In genomic region chr2:227805578-227805977, GRCh38 we compare ENCODE assay signal across 11 cellular contexts. TPM values are rescaled to one million over a fixed set of nuclear protein-coding genes. Genes with fewer than 3 reads are reported as not detected.
DNase-seq lines count a peak whose midpoint lies in the region; ATAC-seq and TF ChIP-seq lines count a peak whose summit lies in the region.
"Had no signal": no experiment of that assay in that cellular context is flagged by ENCODE, and none has a peak within 500 bp of the region (broad histone marks: within the 10 kb centered on the region; RNA-seq: fewer than 3 reads in every experiment).

No MANE protein-coding gene starts in this region.

- H3K9me3 ChIP-seq in neutrophil: no peaks in the 10 kb centered on the region
- H3K9me3 ChIP-seq in tibial nerve: no peaks in the 10 kb centered on the region
- H3K9me3 ChIP-seq in gastrocnemius medialis: no peaks in the 10 kb centered on the region
- H3K9me3 ChIP-seq: ovary had no signal

- DNase-seq in Daoy (ENCODE audit: low read depth) (peak; percentile 61), HT1080 (ENCODE audit: low read depth) (peak; percentile 50), tibial nerve (ENCODE audit: low spot score in 2 of 2) (no peak), erythroblast (lab: John Stamatoyannopoulos, UW) (no peak), gastrocnemius medialis (no peak)
- DNase-seq in activated CD8-positive, alpha-beta T cell treated with anti-CD3 and anti-CD28 coated beads for 36 hours: peak; percentile 67
- DNase-seq: activated CD8-positive, alpha-beta memory T cell treated with anti-CD3 and anti-CD28 coated beads for 24 hours; ovary had no signal

- H3K4me3 Mint-ChIP-seq in activated CD8-positive, alpha-beta T cell treated with anti-CD3 and anti-CD28 coated beads for 36 hours: peak overlapping the region; percentile 58

- H3K27me3 Mint-ChIP-seq in activated CD8-positive, alpha-beta T cell treated with anti-CD3 and anti-CD28 coated beads for 36 hours: peaks cover 8% of the 10 kb centered on the region

- TF ChIP-seq POLR2A in tibial nerve (IDR thresholded peaks at IDR 0.05) (no peak), erythroblast (IDR thresholded peaks at IDR 0.05; ENCODE audit: low read length) (no peak), gastrocnemius medialis (IDR thresholded peaks at IDR 0.05) (no peak)

- peaks cover 2% of the 10 kb centered on the region for H3K9me3 Mint-ChIP-seq in activated CD8-positive, alpha-beta T cell treated with anti-CD3 and anti-CD28 coated beads for 36 hours

- no peaks in the 10 kb centered on the region for H3K27me3 ChIP-seq in neutrophil
- H3K27me3 ChIP-seq in tibial nerve: no peaks in the 10 kb centered on the region
- no peaks in the 10 kb centered on the region for H3K27me3 ChIP-seq in gastrocnemius medialis
- H3K27me3 ChIP-seq: ovary had no signal

- intact Hi-C loops in activated CD8-positive, alpha-beta T cell treated with anti-CD3 and anti-CD28 coated beads for 36 hours (cut with micrococcal nuclease): no loop called here
- intact Hi-C loops in gastrocnemius medialis (cut with DNase I; ENCODE audit: low total_unique reads): no loop called here

- peak; percentile 79 for ATAC-seq in activated CD8-positive, alpha-beta T cell treated with anti-CD3 and anti-CD28 coated beads for 36 hours
- ATAC-seq in GM21390 (IDR thresholded peaks at IDR 0.05; ENCODE audit: unreplicated experiment): no peak
- no peak for ATAC-seq in gastrocnemius medialis

- no peak for TF ChIP-seq EP300 in tibial nerve (IDR thresholded peaks at IDR 0.05)

- H3K27ac Mint-ChIP-seq in activated CD8-positive, alpha-beta T cell treated with anti-CD3 and anti-CD28 coated beads for 36 hours: peak overlapping the region; percentile 82

- H3K27ac ChIP-seq in neutrophil: peak overlapping the region; percentile 62
- peak overlapping the region in 1 of 4 donors; percentile 51 for H3K27ac ChIP-seq in tibial nerve
- no peak overlapping the region for H3K27ac ChIP-seq in gastrocnemius medialis
- H3K27ac ChIP-seq: coronary artery, ovary had no signal

- 58 to 61% methylated on average over 15 of the region's 15 CpGs for whole genome bisulfite sequencing in tibial nerve, 2 donors

- H3K4me3 ChIP-seq in neutrophil (ENCODE audit: low read depth in 1 of 2, low read length in 1 of 2): peak overlapping the region; percentile 0 to 18
- H3K4me3 ChIP-seq in tibial nerve: no peak overlapping the region
- no peak overlapping the region for H3K4me3 ChIP-seq in gastrocnemius medialis
- H3K4me3 ChIP-seq: coronary artery, ovary had no signal

- H3K36me3 ChIP-seq in neutrophil (no peaks in the 10 kb centered on the region), tibial nerve (no peaks in the 10 kb centered on the region), gastrocnemius medialis (no peaks in the 10 kb centered on the region)
- H3K36me3 ChIP-seq: ovary had no signal

- no peak for TF ChIP-seq CTCF in activated CD8-positive, alpha-beta T cell treated with anti-CD3 and anti-CD28 coated beads for 36 hours (IDR thresholded peaks at IDR 0.05)
- TF ChIP-seq CTCF in neutrophil (IDR thresholded peaks at IDR 0.05) (no peak), tibial nerve (IDR thresholded peaks at IDR 0.05) (no peak), gastrocnemius medialis (IDR thresholded peaks at IDR 0.05 in 4 of 5, conservative IDR thresholded peaks at IDR 0.05 in 1 of 5) (no peak)

- peaks cover 12% of the 10 kb centered on the region for H3K4me1 Mint-ChIP-seq in activated CD8-positive, alpha-beta T cell treated with anti-CD3 and anti-CD28 coated beads for 36 hours (ENCODE audit: low read depth)

- in situ Hi-C loops in gastrocnemius medialis (cut with MboI; ENCODE audit: low sequenced_read_pairs in 4 of 4): no loop called here

- POLR2A ChIA-PET in activated CD8-positive, alpha-beta T cell treated with anti-CD3 and anti-CD28 coated beads for 36 hours (lab: Charles Lee): no interaction called here

- CTCF ChIA-PET in activated CD8-positive, alpha-beta T cell treated with anti-CD3 and anti-CD28 coated beads for 36 hours (lab: Charles Lee): interaction anchor here (1.0 to 1.8 kb wide), 2 partner anchors 12 to 56 kb away, joined by 3 to 5 read pairs; no protein-coding TSS in a partner anchor

- H3K4me1 ChIP-seq in neutrophil (ENCODE audit: control insufficient read depth in 1 of 2, insufficient read depth in 1 of 2, low read depth in 1 of 2, low read length in 1 of 2) (peaks cover 6 to 13% of the 10 kb centered on the region in 2 experiments), tibial nerve (no peaks in the 10 kb centered on the region), gastrocnemius medialis (no peaks in the 10 kb centered on the region)

- peaks cover 3% of the 10 kb centered on the region for H3K36me3 Mint-ChIP-seq in activated CD8-positive, alpha-beta T cell treated with anti-CD3 and anti-CD28 coated beads for 36 hours (ENCODE audit: low read depth)

RNA-seq across cellular contexts. Expression of gene CCL20, which starts 8.1 kb away (rescaled TPM):
- 3.8 and 4.0 TPM in 2 replicates for total RNA-seq in Daoy (2014; rRNA removed; shearing (Covaris generic))
- total RNA-seq in HT1080 (2014; rRNA removed; shearing (Covaris generic)): 0.23 and 0.92 TPM in 2 replicates
- 1.8 and 3.2 TPM in 2 replicates for polyA plus RNA-seq in HT1080 (2015; cell fraction: cytosol; rRNA removed)
- 2.5 and 9.4 TPM in 2 replicates for polyA plus RNA-seq in HT1080 (2015; cell fraction: nucleus; rRNA removed)
- total RNA-seq in activated CD8-positive, alpha-beta T cell treated with anti-CD3 and anti-CD28 coated beads for 36 hours: 1 to 10 TPM; 5.3 to 7.5 TPM
- total RNA-seq in tibial nerve: not detected
- 1 to 10 TPM in 1 of 4 donors, under 1 TPM in 1, not detected in 2; 0.40 to 1.5 TPM for total RNA-seq in gastrocnemius medialis

RNA-seq across cellular contexts. Expression of gene SCYGR8, which starts 59.9 kb away (rescaled TPM):
- total RNA-seq in Daoy (2014; rRNA removed; shearing (Covaris generic)): not detected in 2 replicates
- not detected in 2 replicates for total RNA-seq in HT1080 (2014; rRNA removed; shearing (Covaris generic))
- polyA plus RNA-seq in HT1080 (2015; cell fraction: cytosol; rRNA removed): not detected in 2 replicates
- polyA plus RNA-seq in HT1080 (2015; cell fraction: nucleus; rRNA removed): not detected in 2 replicates
- not detected for total RNA-seq in activated CD8-positive, alpha-beta T cell treated with anti-CD3 and anti-CD28 coated beads for 36 hours
- total RNA-seq in tibial nerve (not detected), gastrocnemius medialis (not detected)
- total RNA-seq: ovary had no signal
- polyA plus RNA-seq: ovary had no signal

Comparison
In these comparisons a context has a peak if more than half of its experiments do, and no peak if none do; other contexts are left out.
1. DNase-seq: peak in Daoy (single experiment), HT1080 (single experiment) and activated CD8-positive, alpha-beta T cell treated with anti-CD3 and anti-CD28 coated beads for 36 hours (single experiment); none in tibial nerve (0 of 2), erythroblast (0 of 2) and gastrocnemius medialis (0 of 2).
2. H3K4me3 ChIP-seq: peak in neutrophil (2 of 2); none in tibial nerve (0 of 4) and gastrocnemius medialis (0 of 4).